In the genomic region with DNA sequence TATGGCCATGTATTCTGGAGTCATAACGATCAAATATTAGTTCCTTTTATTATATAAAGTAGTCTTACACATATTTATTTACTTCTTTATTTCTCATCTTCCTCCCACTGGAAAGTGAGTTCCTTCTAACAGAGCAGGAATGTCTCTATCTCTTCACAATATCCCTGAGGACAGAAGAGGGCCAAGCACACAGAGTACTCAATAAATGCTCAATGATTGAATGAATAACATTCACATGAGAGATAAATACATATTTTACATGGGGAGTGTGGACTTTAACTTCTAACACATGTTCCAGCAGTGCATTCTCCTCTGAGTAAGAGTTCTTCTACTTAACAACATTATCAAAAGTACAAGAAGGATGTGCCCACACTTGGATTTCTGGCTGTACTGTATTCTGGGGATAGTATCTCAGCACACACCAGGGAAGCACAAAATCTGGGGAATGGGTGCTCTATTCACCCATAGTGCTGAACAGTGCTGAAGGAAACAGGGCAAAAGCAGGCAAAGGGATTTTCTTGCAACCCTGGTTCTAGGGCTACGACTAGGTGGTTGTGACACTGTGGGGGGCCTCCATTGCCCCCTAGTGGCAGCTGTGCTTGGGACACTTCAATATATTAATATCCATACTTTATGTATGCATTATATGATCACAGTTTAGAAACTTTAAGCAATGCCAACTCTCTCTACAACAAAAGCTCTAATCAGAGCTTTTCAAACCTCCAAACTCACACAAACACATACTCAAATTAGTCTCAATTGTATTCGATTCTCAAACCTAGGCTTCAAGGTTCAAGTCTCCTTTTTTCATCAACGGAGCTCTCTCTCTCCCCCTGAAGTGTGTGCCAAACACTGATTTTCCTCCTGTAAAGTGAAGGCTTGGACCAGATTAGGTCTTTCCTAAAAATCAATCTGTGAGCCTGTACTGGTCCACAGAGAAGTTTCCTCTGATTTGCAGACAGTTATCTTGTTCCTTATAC, we compare ENCODE assay signal across 8 cellular contexts.
DNase-seq lines count a peak whose midpoint lies in the region; ATAC-seq and TF ChIP-seq lines count a peak whose summit lies in the region.

No MANE protein-coding gene starts in this region.

- no peaks in the 10 kb centered on the region for H4K20me1 ChIP-seq in H9 (ENCODE audit: control insufficient read depth, insufficient read depth, insufficient read length)

- ATAC-seq in stimulated activated memory B cell treated with anti-CD40 and anti-IgM and Interleukin-4, amounts not matched to agents 10 μg/mL and 1 μg/mL and 100 μg/mL, for 72 hours = peak; percentile 66

- TF ChIP-seq CTCF in H9 (conservative IDR thresholded peaks at IDR 0.05) (peak; percentile 89), LNCaP clone FGC (IDR thresholded peaks at IDR 0.05; ENCODE audit: control insufficient read depth, extremely low read depth, insufficient read depth) (peak; percentile 77), dorsolateral prefrontal cortex (IDR thresholded peaks at IDR 0.05 in 54 of 56, conservative IDR thresholded peaks at IDR 0.05 in 2 of 56; ENCODE audit: low read depth in 1 of 56, partially characterized antibody in 56 of 56) (peak; percentile 52 to 81 (median 66))

- H2BK5ac ChIP-seq in H9 (ENCODE audit: insufficient read length, low read length) = no peak overlapping the region

- intact Hi-C loops in dorsolateral prefrontal cortex (cut with DNase I) = loop anchor here (5.0 to 10.0 kb wide), 2 partner anchors 223 to 226 kb away; no protein-coding TSS in a partner anchor

- H3K27ac ChIP-seq in H9 (ENCODE audit: insufficient read length, low read depth, low read length) (no peak overlapping the region), dorsolateral prefrontal cortex (peak overlapping the region in 14 of 59 donors; percentile 2 to 70 (median 32))

- no peak overlapping the region for H3K4me3 ChIP-seq in LNCaP clone FGC (ENCODE audit: low read depth, low read length)
- H3K4me3 ChIP-seq in dorsolateral prefrontal cortex = no peak overlapping the region

- no peaks in the 10 kb centered on the region for H3K9me3 ChIP-seq in H9 (ENCODE audit: control insufficient read depth, low read depth, low read length)

- H3K4me1 ChIP-seq in H9 (ENCODE audit: insufficient read depth, low read length) = no peaks in the 10 kb centered on the region

- H4K5ac ChIP-seq in H9 (ENCODE audit: insufficient read length, low read depth, low read length) = no peak overlapping the region

- H2BK12ac ChIP-seq in H9 (ENCODE audit: insufficient read length, low read depth, low read length) = no peak overlapping the region

- no peak overlapping the region for H3K56ac ChIP-seq in H9 (ENCODE audit: insufficient read length, low read depth, low read length)

- no CpG with 5 or more reads among the region's 4 CpGs for WGBS in H9 (ENCODE audit: extremely low coverage, insufficient read length, low lambda C conversion rate)

- no peaks in the 10 kb centered on the region for H3K23me2 ChIP-seq in H9 (ENCODE audit: insufficient read length, low read depth, low read length, poor library complexity, severe bottlenecking)

- no peak overlapping the region for H3K4ac ChIP-seq in H9 (ENCODE audit: low read depth, low read length)

- no peak overlapping the region for H4K91ac ChIP-seq in H9 (ENCODE audit: insufficient read length, low read depth, low read length)

- no peak overlapping the region; a peak in 1 of 7 replicates for H3K27ac Mint-ChIP-seq in H9
- H3K27ac Mint-ChIP-seq in stimulated activated memory B cell treated with anti-CD40 and anti-IgM and Interleukin-4, amounts not matched to agents 10 μg/mL and 1 μg/mL and 100 μg/mL, for 72 hours = no peak overlapping the region

- no peak overlapping the region for H2BK20ac ChIP-seq in H9 (ENCODE audit: low read depth, low read length, poor library complexity, severe bottlenecking)

- no peak overlapping the region for H3K23ac ChIP-seq in H9 (ENCODE audit: insufficient read length, low read depth, low read length)

- H2AFZ ChIP-seq in H9 (ENCODE audit: low read length) = no peak overlapping the region

- no peak overlapping the region for H3K9ac ChIP-seq in H9 (ENCODE audit: extremely low read depth, insufficient read length, low read length)

- no peaks in the 10 kb centered on the region for H3K9me3 Mint-ChIP-seq in H9
- H3K9me3 Mint-ChIP-seq in stimulated activated memory B cell treated with anti-CD40 and anti-IgM and Interleukin-4, amounts not matched to agents 10 μg/mL and 1 μg/mL and 100 μg/mL, for 72 hours = no peaks in the 10 kb centered on the region

- peaks cover 10 to 19% of the 10 kb centered on the region in 2 experiments; a peak in 3 of 4 replicates for H3K4me1 Mint-ChIP-seq in H9
- H3K4me1 Mint-ChIP-seq in stimulated activated memory B cell treated with anti-CD40 and anti-IgM and Interleukin-4, amounts not matched to agents 10 μg/mL and 1 μg/mL and 100 μg/mL, for 72 hours = peaks cover 17% of the 10 kb centered on the region

- H4K8ac ChIP-seq in H9 (replicated peaks; ENCODE audit: insufficient read length, low read depth, low read length) = no peak overlapping the region

- H3K27me3 Mint-ChIP-seq in H9 (ENCODE audit: low read depth) = no peaks in the 10 kb centered on the region
- H3K27me3 Mint-ChIP-seq in stimulated activated memory B cell treated with anti-CD40 and anti-IgM and Interleukin-4, amounts not matched to agents 10 μg/mL and 1 μg/mL and 100 μg/mL, for 72 hours = no peaks in the 10 kb centered on the region

- H3K79me2 ChIP-seq in H9 (ENCODE audit: insufficient read depth, low read length) = no peaks in the 10 kb centered on the region

- no peak overlapping the region for H3K4me2 ChIP-seq in H9 (ENCODE audit: insufficient read depth, insufficient read length, low read length)

- no peaks in the 10 kb centered on the region for H3K36me3 Mint-ChIP-seq in H9 (ENCODE audit: insufficient read depth in 1 of 3, low read depth in 3 of 3)
- H3K36me3 Mint-ChIP-seq in stimulated activated memory B cell treated with anti-CD40 and anti-IgM and Interleukin-4, amounts not matched to agents 10 μg/mL and 1 μg/mL and 100 μg/mL, for 72 hours = no peaks in the 10 kb centered on the region

- no peak overlapping the region for H2AK5ac ChIP-seq in H9 (ENCODE audit: insufficient read length, low read length)

- no peak overlapping the region for H2BK15ac ChIP-seq in H9 (ENCODE audit: low read depth, low read length)

- H3K14ac ChIP-seq in H9 (ENCODE audit: insufficient read depth, low read length) = no peak overlapping the region

- H3K4me3 Mint-ChIP-seq in H9 = no peak overlapping the region
- no peak overlapping the region for H3K4me3 Mint-ChIP-seq in stimulated activated memory B cell treated with anti-CD40 and anti-IgM and Interleukin-4, amounts not matched to agents 10 μg/mL and 1 μg/mL and 100 μg/mL, for 72 hours

- H3K79me1 ChIP-seq in H9 (ENCODE audit: insufficient read depth, low read depth, low read length, poor library complexity, severe bottlenecking) = no peaks in the 10 kb centered on the region

- H3T11ph ChIP-seq in H9 (ENCODE audit: low read length) = no peak overlapping the region

- H3K27me3 ChIP-seq in H9 (ENCODE audit: insufficient read depth, low read length) = no peaks in the 10 kb centered on the region
- H3K27me3 ChIP-seq in dorsolateral prefrontal cortex = no peaks in the 10 kb centered on the region

- no peak overlapping the region for H2BK120ac ChIP-seq in H9 (ENCODE audit: low read depth, low read length, poor library complexity, severe bottlenecking)

- H3K18ac ChIP-seq in H9 (ENCODE audit: insufficient read length, low read depth, low read length) = no peak overlapping the region

- DNase-seq in NCI-H2081 (lab: John Stamatoyannopoulos, UW) (peak; percentile 3 to 21), NCI-H2081 treated with DMSO at 0.1 percent for 48 hours (lab: John Stamatoyannopoulos, UW) (no peak), H9 (peak; percentile 53), LNCaP clone FGC (ENCODE audit: low read depth) (no peak), dorsolateral prefrontal cortex (peak in 7 of 10 donors; percentile 21 to 68 (median 49)), mucosa of gallbladder (ENCODE audit: low spot score) (peak; percentile 68)
- peak; percentile 72 for DNase-seq in activated CD4-positive, alpha-beta T cell treated with anti-CD3 and anti-CD28 coated beads for 48 hours

Comparison
In these comparisons a context has a peak if more than half of its experiments do, and no peak if none do; other contexts are left out.
1. DNase-seq: peak in NCI-H2081 (2 of 2), H9 (single experiment), activated CD4-positive, alpha-beta T cell treated with anti-CD3 and anti-CD28 coated beads for 48 hours (single experiment), dorsolateral prefrontal cortex (7 of 10) and mucosa of gallbladder (single experiment); none in NCI-H2081 treated with DMSO at 0.1 percent for 48 hours (single experiment) and LNCaP clone FGC (single experiment).
2. Peak in every context shown above with its lines, with median percentiles within 50 percentile points of each other: CTCF ChIP-seq.